In the genomic region with DNA sequence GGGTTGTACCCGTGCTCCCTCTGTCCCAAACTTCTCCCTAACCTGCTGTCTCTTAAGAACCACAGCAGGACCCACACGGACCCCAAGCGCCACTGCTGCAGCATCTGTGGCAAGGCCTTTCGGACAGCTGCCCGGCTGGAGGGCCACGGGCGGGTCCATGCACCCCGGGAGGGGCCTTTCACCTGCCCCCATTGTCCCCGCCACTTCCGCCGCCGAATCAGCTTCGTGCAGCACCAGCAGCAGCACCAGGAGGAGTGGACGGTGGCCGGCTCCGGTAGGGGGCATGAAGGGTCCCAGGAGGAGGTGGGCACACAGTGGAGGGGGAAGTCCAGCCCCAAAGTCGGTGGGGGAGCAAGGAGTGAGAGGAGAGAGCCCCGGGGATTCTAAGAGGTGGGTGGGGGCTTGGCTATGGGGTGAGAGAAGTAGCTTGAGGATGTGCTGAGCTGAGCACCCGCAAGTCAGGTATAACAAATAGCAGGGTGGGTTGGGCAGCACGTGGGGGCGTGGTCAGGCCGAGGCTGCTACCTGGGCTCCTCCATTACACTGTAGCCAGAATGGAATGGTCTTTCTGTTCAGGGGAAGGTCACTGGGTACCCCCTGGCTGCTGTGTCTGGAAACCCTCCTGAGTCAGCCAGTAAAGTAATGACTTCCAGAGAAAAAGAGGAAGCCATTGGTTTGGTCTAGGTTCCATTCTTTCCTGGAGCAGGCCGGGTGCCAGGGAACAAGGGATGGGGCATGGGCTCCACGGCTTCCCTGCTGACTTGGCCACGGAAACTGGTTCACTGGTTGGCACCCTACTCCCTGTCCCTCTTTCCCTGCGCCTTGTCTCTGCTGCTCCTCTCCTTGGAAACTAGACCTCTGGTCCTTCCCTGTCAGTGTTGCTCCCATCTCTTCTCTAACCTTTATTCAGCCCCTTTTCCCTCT, we compare ENCODE assay signal across 1 cellular context.
TF ChIP-seq lines count a peak whose summit lies in the region.

No MANE protein-coding gene starts in this region.

TF ChIP-seq in HepG2, 621 proteins besides CTCF, POLR2A, EP300 and RAD21:
- TF ChIP-seq ZSCAN30 (CRISPR knock-in tag; IDR thresholded peaks at IDR 0.05): no peak
- peak; percentile 58; the same call in 1 of the 2 replicates for TF ChIP-seq POLR2G (IDR thresholded peaks at IDR 0.05; ENCODE audit: low read depth, low read length)
- TF ChIP-seq AGO2 (optimal IDR thresholded peaks at IDR 0.05; ENCODE audit: low read depth, low read length): peak; percentile 98
- TF ChIP-seq, protein P1, sequence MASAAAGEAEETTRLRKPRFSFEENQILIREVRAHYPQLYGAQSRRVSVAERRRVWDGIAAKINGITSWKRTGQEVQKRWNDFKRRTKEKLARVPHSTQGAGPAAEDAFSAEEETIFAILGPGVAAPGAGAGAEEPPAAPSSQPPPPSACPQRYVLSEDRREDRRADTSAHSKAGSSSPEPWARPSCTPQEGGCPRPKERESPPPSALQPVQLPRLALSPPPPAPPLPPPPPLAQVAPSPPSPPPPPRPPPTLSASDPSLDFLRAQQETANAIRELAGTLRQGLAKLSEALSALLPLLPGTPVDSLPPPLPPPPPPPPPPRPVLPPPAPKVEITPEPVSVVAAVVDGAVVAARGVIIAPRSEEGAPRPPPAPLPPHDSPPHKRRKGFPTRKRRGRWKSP (CRISPR knock-in tag; IDR thresholded peaks at IDR 0.05): no peak
- no peak for TF ChIP-seq PITX1 (CRISPR knock-in tag; IDR thresholded peaks at IDR 0.05)
- TF ChIP-seq KLF15 (CRISPR knock-in tag; IDR thresholded peaks at IDR 0.05; ENCODE audit: borderline replicate concordance): no peak
- peak; percentile 5 for TF ChIP-seq RBM22 (optimal IDR thresholded peaks at IDR 0.05; ENCODE audit: low read length)
- TF ChIP-seq AGO1 (IDR thresholded peaks at IDR 0.05; ENCODE audit: low read depth, low read length, poor library complexity, severe bottlenecking): peak; percentile 8
- TF ChIP-seq CAMTA2 (CRISPR knock-in tag; IDR thresholded peaks at IDR 0.05; ENCODE audit: borderline replicate concordance): no peak
- TF ChIP-seq ZNF34 (CRISPR knock-in tag; IDR thresholded peaks at IDR 0.05; ENCODE audit: borderline replicate concordance): no peak
- TF ChIP-seq RBFOX2 (IDR thresholded peaks at IDR 0.05; ENCODE audit: low read depth, low read length): peak; percentile 73
- TF ChIP-seq, protein P2, sequence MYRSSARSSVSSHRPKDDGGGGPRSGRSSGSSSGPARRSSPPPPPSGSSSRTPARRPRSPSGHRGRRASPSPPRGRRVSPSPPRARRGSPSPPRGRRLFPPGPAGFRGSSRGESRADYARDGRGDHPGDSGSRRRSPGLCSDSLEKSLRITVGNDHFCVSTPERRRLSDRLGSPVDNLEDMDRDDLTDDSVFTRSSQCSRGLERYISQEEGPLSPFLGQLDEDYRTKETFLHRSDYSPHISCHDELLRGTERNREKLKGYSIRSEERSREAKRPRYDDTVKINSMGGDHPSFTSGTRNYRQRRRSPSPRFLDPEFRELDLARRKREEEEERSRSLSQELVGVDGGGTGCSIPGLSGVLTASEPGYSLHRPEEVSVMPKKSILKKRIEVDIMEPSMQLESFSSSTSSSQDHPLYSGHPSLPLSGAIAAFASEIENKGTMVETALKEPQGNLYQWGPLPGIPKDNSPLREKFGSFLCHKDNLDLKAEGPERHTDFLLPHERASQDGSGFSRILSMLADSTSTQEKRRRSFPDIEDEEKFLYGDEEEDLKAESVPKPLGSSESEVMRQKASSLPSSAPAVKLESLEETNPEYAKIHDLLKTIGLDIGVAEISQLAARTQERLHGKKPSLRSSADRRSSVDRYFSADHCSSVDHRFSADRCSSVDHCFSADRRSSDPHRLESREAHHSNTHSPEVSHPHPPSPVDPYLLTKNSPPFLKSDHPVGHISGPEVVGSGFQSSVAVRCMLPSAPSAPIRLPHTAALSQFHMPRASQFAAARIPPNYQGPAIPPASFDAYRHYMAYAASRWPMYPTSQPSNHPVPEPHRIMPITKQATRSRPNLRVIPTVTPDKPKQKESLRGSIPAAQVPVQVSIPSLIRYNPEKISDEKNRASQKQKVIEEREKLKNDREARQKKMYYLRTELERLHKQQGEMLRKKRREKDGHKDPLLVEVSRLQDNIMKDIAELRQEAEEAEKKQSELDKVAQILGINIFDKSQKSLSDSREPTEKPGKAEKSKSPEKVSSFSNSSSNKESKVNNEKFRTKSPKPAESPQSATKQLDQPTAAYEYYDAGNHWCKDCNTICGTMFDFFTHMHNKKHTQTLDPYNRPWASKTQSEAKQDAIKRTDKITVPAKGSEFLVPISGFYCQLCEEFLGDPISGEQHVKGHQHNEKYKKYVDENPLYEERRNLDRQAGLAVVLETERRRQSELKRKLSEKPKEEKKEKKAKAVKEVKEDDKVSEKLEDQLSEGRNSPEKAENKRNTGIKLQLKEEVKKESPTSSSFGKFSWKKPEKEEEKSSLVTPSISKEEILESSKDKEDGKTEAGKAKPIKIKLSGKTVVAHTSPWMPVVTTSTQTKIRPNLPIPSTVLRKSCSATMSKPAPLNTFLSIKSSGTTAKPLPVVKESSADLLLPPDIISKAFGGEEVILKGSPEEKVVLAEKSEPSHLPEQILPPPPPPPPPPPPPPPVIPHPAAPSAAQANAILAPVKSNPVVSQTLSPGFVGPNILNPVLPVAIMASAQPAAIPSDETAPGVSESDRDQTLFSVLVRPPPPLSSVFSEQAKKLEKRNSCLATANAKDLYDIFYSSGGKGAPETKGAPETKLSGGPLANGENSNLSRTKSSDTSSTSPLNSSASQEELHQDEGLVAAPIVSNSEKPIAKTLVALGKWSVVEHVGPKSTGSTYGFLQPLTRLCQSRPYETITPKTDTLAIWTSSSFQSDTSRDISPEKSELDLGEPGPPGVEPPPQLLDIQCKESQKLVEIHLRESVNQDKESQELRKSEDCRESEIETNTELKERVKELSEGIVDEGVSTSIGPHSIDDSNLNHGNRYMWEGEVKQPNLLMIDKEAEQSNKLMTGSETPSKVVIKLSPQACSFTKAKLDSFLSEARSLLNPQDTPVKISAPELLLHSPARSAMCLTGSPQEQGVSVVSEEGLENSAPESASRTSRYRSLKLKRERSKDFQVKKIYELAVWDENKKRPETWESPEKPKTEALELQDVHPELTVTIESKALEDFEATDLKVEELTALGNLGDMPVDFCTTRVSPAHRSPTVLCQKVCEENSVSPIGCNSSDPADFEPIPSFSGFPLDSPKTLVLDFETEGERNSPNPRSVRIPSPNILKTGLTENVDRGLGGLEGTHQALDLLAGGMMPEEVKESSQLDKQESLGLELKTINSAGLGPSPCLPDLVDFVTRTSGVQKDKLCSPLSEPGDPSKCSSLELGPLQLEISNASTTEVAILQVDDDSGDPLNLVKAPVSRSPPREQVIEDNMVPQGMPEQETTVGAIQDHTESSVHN (CRISPR knock-in tag; IDR thresholded peaks at IDR 0.05): no peak
